2 cellular contexts compared by ENCODE assay signal in the genomic region with DNA sequence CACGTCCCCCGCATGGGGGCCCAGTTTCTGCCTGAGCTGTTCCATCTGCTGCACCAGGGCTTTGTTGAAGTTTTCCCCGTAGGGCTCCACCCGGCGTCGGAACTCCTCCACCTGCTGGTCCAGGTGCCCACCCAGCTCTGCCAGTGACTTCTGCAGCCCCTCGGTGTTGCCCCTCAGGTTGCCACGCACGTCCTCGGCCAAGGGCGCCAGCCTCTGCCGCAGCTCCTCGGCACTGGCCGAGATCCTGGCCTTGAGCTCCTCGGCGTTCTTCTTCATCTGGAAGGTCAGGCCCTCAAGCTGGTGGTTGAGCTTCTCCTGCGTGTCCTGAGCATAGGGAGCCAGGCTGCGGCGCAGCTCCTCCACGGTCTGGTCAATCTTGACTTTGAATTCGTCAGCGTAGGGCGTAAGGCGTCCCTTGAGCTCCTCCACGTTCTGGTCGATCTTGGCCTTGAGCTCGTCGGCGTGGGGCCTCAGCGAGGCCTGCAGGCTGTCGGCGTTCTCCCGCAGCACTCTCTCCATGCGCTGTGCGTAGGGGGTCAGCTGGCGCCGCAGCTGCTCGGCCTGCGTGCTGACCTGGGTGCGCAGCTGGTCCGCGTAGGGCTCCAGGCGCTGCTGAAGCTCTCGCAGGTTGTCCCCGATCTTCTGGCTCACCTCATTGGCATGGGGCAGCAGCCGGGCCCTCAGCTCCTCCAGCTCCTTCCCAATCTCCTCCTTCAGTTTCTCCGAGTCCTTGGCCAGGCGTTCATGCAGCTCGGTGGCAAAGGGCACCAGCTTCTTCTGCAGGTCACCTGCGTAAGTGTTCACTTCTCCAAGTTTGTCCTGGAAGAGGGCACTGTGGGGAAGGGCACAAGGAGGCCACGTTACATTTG.
TF ChIP-seq lines count a peak whose summit lies in the region.

No MANE protein-coding gene starts in this region.

TF ChIP-seq in K562, 482 proteins besides CTCF, POLR2A, EP300 and RAD21:
- TF ChIP-seq, protein P1, sequence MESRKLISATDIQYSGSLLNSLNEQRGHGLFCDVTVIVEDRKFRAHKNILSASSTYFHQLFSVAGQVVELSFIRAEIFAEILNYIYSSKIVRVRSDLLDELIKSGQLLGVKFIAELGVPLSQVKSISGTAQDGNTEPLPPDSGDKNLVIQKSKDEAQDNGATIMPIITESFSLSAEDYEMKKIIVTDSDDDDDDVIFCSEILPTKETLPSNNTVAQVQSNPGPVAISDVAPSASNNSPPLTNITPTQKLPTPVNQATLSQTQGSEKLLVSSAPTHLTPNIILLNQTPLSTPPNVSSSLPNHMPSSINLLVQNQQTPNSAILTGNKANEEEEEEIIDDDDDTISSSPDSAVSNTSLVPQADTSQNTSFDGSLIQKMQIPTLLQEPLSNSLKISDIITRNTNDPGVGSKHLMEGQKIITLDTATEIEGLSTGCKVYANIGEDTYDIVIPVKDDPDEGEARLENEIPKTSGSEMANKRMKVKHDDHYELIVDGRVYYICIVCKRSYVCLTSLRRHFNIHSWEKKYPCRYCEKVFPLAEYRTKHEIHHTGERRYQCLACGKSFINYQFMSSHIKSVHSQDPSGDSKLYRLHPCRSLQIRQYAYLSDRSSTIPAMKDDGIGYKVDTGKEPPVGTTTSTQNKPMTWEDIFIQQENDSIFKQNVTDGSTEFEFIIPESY (CRISPR knock-in tag; IDR thresholded peaks at IDR 0.05): 0 out of 2 replicates have a peak, but pooled peaks have one; percentile 34
- TF ChIP-seq ELF1 (tag; IDR thresholded peaks at IDR 0.05) (no peak), ZNF224 (CRISPR knock-in tag; IDR thresholded peaks at IDR 0.05) (no peak)

TF ChIP-seq in H1, 55 proteins besides CTCF, POLR2A, EP300 and RAD21:
- TF ChIP-seq KDM1A (IDR thresholded peaks at IDR 0.05; ENCODE audit: borderline replicate concordance, low read length): no peak
